Comparison of ENCODE assay signal across 16 cellular contexts in the genomic region with DNA sequence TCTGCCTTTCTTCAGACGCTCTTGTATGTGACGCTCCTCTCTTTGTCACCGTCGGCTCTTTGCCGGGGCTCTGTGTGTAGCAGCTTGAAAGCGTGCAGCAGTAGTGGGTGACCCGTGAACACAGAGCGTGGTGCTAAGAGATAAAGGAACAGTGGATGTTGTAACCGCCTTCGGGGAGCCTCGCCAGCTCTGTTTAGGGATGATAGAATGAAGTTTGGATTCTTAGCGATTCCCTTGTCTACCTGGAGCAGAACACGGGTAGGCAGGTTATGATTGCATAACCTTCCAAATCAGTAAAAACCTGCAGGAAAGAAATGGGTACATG. TPM values are rescaled to one million over a fixed set of nuclear protein-coding genes. Genes with fewer than 3 reads are reported as not detected.
A peak's percentile ranks its signal among the peaks of the same experiment; 100 is the strongest.
DNase-seq lines count a peak whose midpoint lies in the region; ATAC-seq and TF ChIP-seq lines count a peak whose summit lies in the region.
"Had no signal": no experiment of that assay in that cellular context is flagged by ENCODE, and none has a peak within 500 bp of the region (broad histone marks: within the 10 kb centered on the region; RNA-seq: fewer than 3 reads in every experiment).

No MANE protein-coding gene starts in this region.

- H3K27ac ChIP-seq in tibial artery (no peak overlapping the region), caudate nucleus (ENCODE audit: low read depth, low read length) (no peak overlapping the region)
- H3K27ac ChIP-seq: 22Rv1; BLaER1 treated with 17β-estradiol and CSF1 and Interleukin-3, amounts not matched to agents 10 nM and 100 nM had no signal

- intact Hi-C loops in Right ventricle myocardium inferior (cut with DNase I) = no loop called here
- intact Hi-C loops in cardiac septum (cut with DNase I) = no loop called here
- intact Hi-C loops in tibial artery (cut with DNase I; ENCODE audit: low total_unique reads) = no loop called here

- H3K4me1 ChIP-seq in tibial artery = no peaks in the 10 kb centered on the region

- no peaks in the 10 kb centered on the region for H3K36me3 ChIP-seq in tibial artery

- ATAC-seq in Right ventricle myocardium inferior = peak; percentile 83
- no peak for ATAC-seq in GM18511 (IDR thresholded peaks at IDR 0.05; ENCODE audit: unreplicated experiment)

- TF ChIP-seq CTCF in tibial artery (IDR thresholded peaks at IDR 0.05) = no peak

- peaks cover 0 to 4% of the 10 kb centered on the region in 2 donors for H3K27me3 ChIP-seq in tibial artery
- H3K27me3 ChIP-seq: BLaER1 treated with 17β-estradiol and CSF1 and Interleukin-3, amounts not matched to agents 10 nM and 100 nM had no signal

- DNase-seq in Right ventricle myocardium inferior (ENCODE audit: missing footprints) = no peak
- no peak for DNase-seq in cardiac septum (ENCODE audit: low spot score)
- DNase-seq in islet precursor cell = peak; percentile 39
- DNase-seq in occipital lobe (lab: John Stamatoyannopoulos, UW) = peak; percentile 42
- peak; percentile 52 to 54 for DNase-seq in tibial artery
- no peak for DNase-seq in activated naive CD4-positive, alpha-beta T cell treated with anti-CD3 and anti-CD28 coated beads, Interleukin-2, amount 50 U/mL, for 16 hours
- no peak for DNase-seq in caudate nucleus (lab: John Stamatoyannopoulos, UW)
- DNase-seq: DMS153, EL, H7, NCI-H1436, NCI-H2081, NCI-H510A treated with DMSO at 0.1 percent for 48 hours had no signal

- no peak overlapping the region for H3K4me3 ChIP-seq in tibial artery
- H3K4me3 ChIP-seq: BLaER1 treated with 17β-estradiol and CSF1 and Interleukin-3, amounts not matched to agents 10 nM and 100 nM had no signal

- no peaks in the 10 kb centered on the region for H3K9me3 ChIP-seq in tibial artery

RNA-seq across cellular contexts. Expression of a gene that starts 14.7 kb away (rescaled TPM):
- total RNA-seq in Right ventricle myocardium inferior (0.08 TPM), cardiac septum (0.73 TPM), occipital lobe (9.4 TPM)

Comparison
In these comparisons a context has a peak if more than half of its experiments do, and no peak if none do; other contexts are left out.
1. DNase-seq: peak in islet precursor cell (single experiment), occipital lobe (single experiment) and tibial artery (2 of 2); none in Right ventricle myocardium inferior (single experiment), cardiac septum (single experiment), activated naive CD4-positive, alpha-beta T cell treated with anti-CD3 and anti-CD28 coated beads, Interleukin-2, amount 50 U/mL, for 16 hours (single experiment) and caudate nucleus (0 of 61).